Comparison of ENCODE assay signal across 33 cellular contexts in genomic region chr3:25452185-25452584, GRCh38. TPM values are rescaled to one million over a fixed set of nuclear protein-coding genes. Genes with fewer than 3 reads are reported as not detected.
"Had no signal": no experiment of that assay in that cellular context is flagged by ENCODE, and none has a peak within 500 bp of the region (broad histone marks: within the 10 kb centered on the region; RNA-seq: fewer than 3 reads in every experiment).

No MANE protein-coding gene starts in this region.

- H3K9me3 Mint-ChIP-seq: activated B cell treated with CpG ODN at 0.5 μM for 24 hours; activated naive CD4-positive, alpha-beta T cell treated with anti-CD3 and anti-CD28 coated beads, Interleukin-2, amount 50 U/mL, for 24 hours; activated naive CD8-positive, alpha-beta T cell treated with anti-CD3 and anti-CD28 coated beads, Interleukin-2, amount 50 U/mL, for 24 hours; activated T-helper 2 cell treated with anti-CD3 and anti-CD28 coated beads, Interferon-gamma antibody, Interleukin-2, Interleukin-4, amounts not matched to agents 10 μg/mL and 5 μg/mL and 100 μg/mL, durations not matched to agents 14 hours and 24 hours and 36 hours; central memory CD8-positive, alpha-beta T cell; dendritic cell treated with granulocyte-macrophage colony-stimulating factor and Interleukin-4, amounts not matched to agents 40 ng/mL and 50 ng/mL, for 4 days; immature natural killer cell; naive thymus-derived CD8-positive, alpha-beta T cell; stimulated activated naive B cell treated with anti-CD40 and anti-IgM and Interleukin-4, amounts not matched to agents 10 μg/mL and 1 μg/mL and 100 μg/mL, for 72 hours; T-helper 2 cell treated with Interferon-gamma antibody and Interleukin-4, amounts not matched to agents 5 μg/mL and 100 μg/mL, for 36 hours had no signal

- DNase-seq: activated B cell treated with CpG ODN at 0.5 μM for 24 hours; activated CD4-positive, alpha-beta T cell treated with anti-CD3 and anti-CD28 coated beads, Interleukin-2, amount 50 U/mL, for 1 hour; activated CD8-positive, alpha-beta memory T cell treated with anti-CD3 and anti-CD28 coated beads, Interleukin-2, amount 10 ng/mL, durations not matched to agents 7 days and 5 days; activated CD8-positive, alpha-beta T cell treated with anti-CD3 and anti-CD28 coated beads, Interleukin-2, amount 10 ng/mL, durations not matched to agents 7 days and 5 days; activated naive CD8-positive, alpha-beta T cell treated with anti-CD3 and anti-CD28 coated beads, Interleukin-2, amount 50 U/mL, for 24 hours; activated T-cell treated with anti-CD3 and anti-CD28 coated beads, Interleukin-2, amount 50 U/mL, for 48 hours; amygdala; effector CD4-positive, alpha-beta T cell; esophagus squamous epithelium; foreskin melanocyte; glutamatergic neuron; hypothalamus; immature natural killer cell; kidney; naive thymus-derived CD8-positive, alpha-beta T cell; occipital lobe; posterior cingulate gyrus; small intestine; stimulated activated CD4-positive, alpha-beta T cell treated with anti-CD3 and anti-CD28 coated beads, Interleukin-1b, Interleukin-23, amount 100 ng/mL, for 48 hours; stimulated activated CD4-positive, alpha-beta T cell treated with anti-CD3 and anti-CD28 coated beads, Interleukin-4, amount 100 ng/mL, for 4 hours; stimulated activated naive B cell treated with anti-CD40 and anti-IgM and Interleukin-4, amounts not matched to agents 10 μg/mL and 1 μg/mL and 100 μg/mL, for 72 hours; stomach; T-helper 1 cell had no signal

- H3K4me3 Mint-ChIP-seq: activated B cell treated with CpG ODN at 0.5 μM for 24 hours; activated CD8-positive, alpha-beta memory T cell treated with anti-CD3 and anti-CD28 coated beads, Interleukin-2, amount 10 ng/mL, durations not matched to agents 7 days and 5 days; activated CD8-positive, alpha-beta T cell treated with anti-CD3 and anti-CD28 coated beads, Interleukin-2, amount 10 ng/mL, durations not matched to agents 7 days and 5 days; activated naive CD4-positive, alpha-beta T cell treated with anti-CD3 and anti-CD28 coated beads, Interleukin-2, amount 50 U/mL, for 24 hours; activated naive CD8-positive, alpha-beta T cell treated with anti-CD3 and anti-CD28 coated beads, Interleukin-2, amount 50 U/mL, for 24 hours; central memory CD8-positive, alpha-beta T cell; dendritic cell treated with granulocyte-macrophage colony-stimulating factor and Interleukin-4, amounts not matched to agents 40 ng/mL and 50 ng/mL, for 4 days; immature natural killer cell; naive thymus-derived CD8-positive, alpha-beta T cell; neural progenitor cell; stimulated activated naive B cell treated with anti-CD40 and anti-IgM and Interleukin-4, amounts not matched to agents 10 μg/mL and 1 μg/mL and 100 μg/mL, for 72 hours; T-helper 2 cell treated with Interferon-gamma antibody and Interleukin-4, amounts not matched to agents 5 μg/mL and 100 μg/mL, for 36 hours had no signal

- H2AFZ ChIP-seq: neural progenitor cell had no signal

- H3K36me3 Mint-ChIP-seq: activated CD8-positive, alpha-beta memory T cell treated with anti-CD3 and anti-CD28 coated beads, Interleukin-2, amount 10 ng/mL, durations not matched to agents 7 days and 5 days; activated naive CD4-positive, alpha-beta T cell treated with anti-CD3 and anti-CD28 coated beads, Interleukin-2, amount 50 U/mL, for 24 hours; naive thymus-derived CD8-positive, alpha-beta T cell; neural progenitor cell; stimulated activated naive B cell treated with anti-CD40 and anti-IgM and Interleukin-4, amounts not matched to agents 10 μg/mL and 1 μg/mL and 100 μg/mL, for 72 hours had no signal

- H3K4me3 ChIP-seq: breast epithelium, esophagus squamous epithelium, lung, neural progenitor cell, stomach, tibial nerve had no signal

- H3K4me2 ChIP-seq: neural progenitor cell had no signal

- H3K9ac ChIP-seq: neural progenitor cell had no signal

- ATAC-seq: activated CD8-positive, alpha-beta memory T cell treated with anti-CD3 and anti-CD28 coated beads, Interleukin-2, amount 10 ng/mL, durations not matched to agents 7 days and 5 days; activated CD8-positive, alpha-beta T cell treated with anti-CD3 and anti-CD28 coated beads, Interleukin-2, amount 10 ng/mL, durations not matched to agents 7 days and 5 days; activated naive CD8-positive, alpha-beta T cell treated with anti-CD3 and anti-CD28 coated beads, Interleukin-2, amount 50 U/mL, for 24 hours; naive thymus-derived CD8-positive, alpha-beta T cell; sciatic nerve; stimulated activated naive B cell treated with anti-CD40 and anti-IgM and Interleukin-4, amounts not matched to agents 10 μg/mL and 1 μg/mL and 100 μg/mL, for 72 hours had no signal

- H3K4me1 Mint-ChIP-seq: activated B cell treated with CpG ODN at 0.5 μM for 24 hours; activated CD8-positive, alpha-beta memory T cell treated with anti-CD3 and anti-CD28 coated beads, Interleukin-2, amount 10 ng/mL, durations not matched to agents 7 days and 5 days; activated naive CD4-positive, alpha-beta T cell treated with anti-CD3 and anti-CD28 coated beads, Interleukin-2, amount 50 U/mL, for 24 hours; activated naive CD8-positive, alpha-beta T cell treated with anti-CD3 and anti-CD28 coated beads, Interleukin-2, amount 50 U/mL, for 24 hours; central memory CD8-positive, alpha-beta T cell; immature natural killer cell; naive thymus-derived CD8-positive, alpha-beta T cell; stimulated activated naive B cell treated with anti-CD40 and anti-IgM and Interleukin-4, amounts not matched to agents 10 μg/mL and 1 μg/mL and 100 μg/mL, for 72 hours had no signal

- H3K36me3 ChIP-seq: breast epithelium, esophagus squamous epithelium, neural progenitor cell, stomach, tibial nerve had no signal

- H3K27me3 Mint-ChIP-seq: activated B cell treated with CpG ODN at 0.5 μM for 24 hours; activated naive CD8-positive, alpha-beta T cell treated with anti-CD3 and anti-CD28 coated beads, Interleukin-2, amount 50 U/mL, for 24 hours; central memory CD8-positive, alpha-beta T cell; stimulated activated naive B cell treated with anti-CD40 and anti-IgM and Interleukin-4, amounts not matched to agents 10 μg/mL and 1 μg/mL and 100 μg/mL, for 72 hours had no signal

- H3K9me3 ChIP-seq: breast epithelium, esophagus squamous epithelium, stomach, tibial nerve had no signal

- H3K27me3 ChIP-seq: breast epithelium, esophagus squamous epithelium, neural progenitor cell, stomach, tibial nerve had no signal

- H3K27ac ChIP-seq: neural progenitor cell, tibial nerve had no signal

- H3K27ac Mint-ChIP-seq: activated B cell treated with CpG ODN at 0.5 μM for 24 hours; activated CD8-positive, alpha-beta memory T cell treated with anti-CD3 and anti-CD28 coated beads, Interleukin-2, amount 10 ng/mL, durations not matched to agents 7 days and 5 days; activated CD8-positive, alpha-beta T cell treated with anti-CD3 and anti-CD28 coated beads, Interleukin-2, amount 10 ng/mL, durations not matched to agents 7 days and 5 days; activated naive CD4-positive, alpha-beta T cell treated with anti-CD3 and anti-CD28 coated beads, Interleukin-2, amount 50 U/mL, for 24 hours; activated naive CD8-positive, alpha-beta T cell treated with anti-CD3 and anti-CD28 coated beads, Interleukin-2, amount 50 U/mL, for 24 hours; activated T-helper 2 cell treated with anti-CD3 and anti-CD28 coated beads, Interferon-gamma antibody, Interleukin-2, Interleukin-4, amounts not matched to agents 10 μg/mL and 5 μg/mL and 100 μg/mL, durations not matched to agents 14 hours and 24 hours and 36 hours; dendritic cell treated with granulocyte-macrophage colony-stimulating factor and Interleukin-4, amounts not matched to agents 40 ng/mL and 50 ng/mL, for 4 days; immature natural killer cell; naive thymus-derived CD8-positive, alpha-beta T cell; neural progenitor cell; stimulated activated naive B cell treated with anti-CD40 and anti-IgM and Interleukin-4, amounts not matched to agents 10 μg/mL and 1 μg/mL and 100 μg/mL, for 72 hours; T-helper 2 cell treated with Interferon-gamma antibody and Interleukin-4, amounts not matched to agents 5 μg/mL and 100 μg/mL, for 36 hours had no signal

RNA-seq across cellular contexts. Expression of gene RARB, which starts 24.1 kb away (rescaled TPM):
- total RNA-seq: activated B cell treated with CpG ODN at 0.5 μM for 24 hours; activated CD8-positive, alpha-beta memory T cell treated with anti-CD3 and anti-CD28 coated beads, Interleukin-2, amount 10 ng/mL, durations not matched to agents 7 days and 5 days; activated CD8-positive, alpha-beta T cell treated with anti-CD3 and anti-CD28 coated beads, Interleukin-2, amount 10 ng/mL, durations not matched to agents 7 days and 5 days; activated T-helper 2 cell treated with anti-CD3 and anti-CD28 coated beads, Interferon-gamma antibody, Interleukin-2, Interleukin-4, amounts not matched to agents 10 μg/mL and 5 μg/mL and 100 μg/mL, durations not matched to agents 14 hours and 24 hours and 36 hours; naive thymus-derived CD8-positive, alpha-beta T cell had no signal
